12 cellular contexts compared by ENCODE assay signal in the genomic region with DNA sequence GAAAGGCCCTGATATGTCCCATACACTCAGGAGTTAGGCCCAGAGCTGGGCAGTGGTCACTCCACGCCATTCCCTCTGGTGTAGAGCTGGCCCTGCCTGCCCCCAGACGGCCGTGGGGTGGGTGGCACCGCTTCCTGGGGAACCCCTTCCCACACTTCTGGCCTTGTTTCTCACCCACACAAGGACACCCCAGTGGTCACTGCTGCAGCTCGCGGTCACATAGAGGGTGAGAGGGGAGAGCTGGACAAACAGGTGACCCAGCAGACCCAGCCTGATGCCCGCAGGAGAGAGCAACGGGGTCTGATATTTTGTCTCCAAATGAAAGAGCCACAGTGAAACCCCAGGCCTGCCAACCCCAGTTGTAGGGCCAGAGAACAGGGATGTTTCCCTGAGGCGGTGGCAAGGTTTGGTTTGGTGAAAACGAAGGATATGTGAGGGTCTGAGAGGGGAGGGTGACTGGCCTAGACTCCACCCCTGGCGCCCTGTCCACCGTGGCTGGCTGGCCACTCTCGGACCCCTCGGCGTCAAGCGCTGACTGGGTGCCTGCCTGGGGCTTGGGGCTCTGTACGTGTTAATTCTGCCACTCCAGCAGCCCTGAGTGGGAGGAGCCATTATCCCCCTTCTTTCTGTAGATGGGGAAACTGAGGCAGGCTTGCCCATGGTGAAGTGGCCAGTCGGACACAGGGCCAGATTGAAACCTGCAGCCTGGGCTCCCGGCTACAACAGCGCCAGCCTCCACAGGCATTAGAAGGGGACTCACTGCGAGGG.
DNase-seq lines count a peak whose midpoint lies in the region; ATAC-seq and TF ChIP-seq lines count a peak whose summit lies in the region.
"Had no signal": no experiment of that assay in that cellular context is flagged by ENCODE, and none has a peak within 500 bp of the region (broad histone marks: within the 10 kb centered on the region; RNA-seq: fewer than 3 reads in every experiment).

No MANE protein-coding gene starts in this region.

- H3K4me2 ChIP-seq in osteoblast (ENCODE audit: insufficient read depth, low read length), result peak overlapping the region; percentile 94
- H3K4me2 ChIP-seq: BLaER1 treated with 17β-estradiol and CSF1 and Interleukin-3, amounts not matched to agents 10 nM and 100 nM had no signal

- no peak for TF ChIP-seq POLR2A in Peyer's patch (IDR thresholded peaks at IDR 0.05)

- no TSS peak for BruUV-seq in A673 (replicated peaks; lab: Mats Ljungman, UMichigan)

- intact Hi-C loops in A673 (cut with micrococcal nuclease; ENCODE audit: unreplicated experiment), result loop anchor here (5.0 kb wide), 1 partner anchor 67 kb away; no protein-coding TSS in a partner anchor

- H4K20me1 ChIP-seq in osteoblast (ENCODE audit: insufficient read depth, low read length), result peaks cover 78% of the 10 kb centered on the region

- peak overlapping the region; percentile 85 for H3K4me3 ChIP-seq in A673 (ENCODE audit: low read depth, low read length, poor library complexity, severe bottlenecking)
- peak overlapping the region in 3 of 4 donors; percentile 26 to 71 (median 42) for H3K4me3 ChIP-seq in Peyer's patch
- peak overlapping the region; percentile 47 to 67 for H3K4me3 ChIP-seq in esophagus (ENCODE audit: low read depth in 1 of 2, low read length in 2 of 2)
- H3K4me3 ChIP-seq in osteoblast (ENCODE audit: insufficient read depth, low read length), result peak overlapping the region; percentile 80
- H3K4me3 ChIP-seq: BLaER1 treated with 17β-estradiol and CSF1 and Interleukin-3, amounts not matched to agents 10 nM and 100 nM had no signal

- DNase-seq in A673 (ENCODE audit: low spot score), result peak; percentile 54
- DNase-seq in Peyer's patch, result peak in 2 of 3 donors; percentile 41 to 46
- peak; percentile 89 for DNase-seq in osteoblast (ENCODE audit: insufficient read length, low spot score, missing footprints)
- no peak for DNase-seq in activated gamma-delta T cell (lab: John Stamatoyannopoulos, UW)
- no peak for DNase-seq in C1 segment of cervical spinal cord (lab: John Stamatoyannopoulos, UW)
- DNase-seq in NCI-H1694 treated with DMSO at 0.1 percent for 48 hours (lab: John Stamatoyannopoulos, UW), result no peak
- DNase-seq: foreskin melanocyte, NCI-H2227 treated with DMSO at 0.1 percent for 48 hours had no signal

- no peak for ATAC-seq in HG03457 (IDR thresholded peaks at IDR 0.05; ENCODE audit: unreplicated experiment)

- peaks cover 100% of the 10 kb centered on the region for H3K79me2 ChIP-seq in osteoblast (ENCODE audit: insufficient read depth, low read length)

- POLR2A ChIA-PET in A673 (lab: Charles Lee; ENCODE audit: low non-redundant PET), result no interaction called here

- peaks cover 53% of the 10 kb centered on the region for H3K36me3 ChIP-seq in A673 (ENCODE audit: insufficient read depth, low read length, poor library complexity, severe bottlenecking)
- H3K36me3 ChIP-seq in Peyer's patch, result peaks cover 0 to 5% (median 0%) of the 10 kb centered on the region in 3 donors
- peaks cover 0 to 17% of the 10 kb centered on the region in 2 donors for H3K36me3 ChIP-seq in esophagus (ENCODE audit: control insufficient read depth in 2 of 2, insufficient read depth in 2 of 2, low read length in 1 of 2)
- H3K36me3 ChIP-seq in osteoblast (ENCODE audit: insufficient read depth, low read length), result peaks cover 92% of the 10 kb centered on the region

- no peak for TF ChIP-seq CTCF in A673 (conservative IDR thresholded peaks at IDR 0.05; ENCODE audit: low read depth, low read length)
- TF ChIP-seq CTCF in Peyer's patch (IDR thresholded peaks at IDR 0.05), result no peak
- TF ChIP-seq CTCF in osteoblast (IDR thresholded peaks at IDR 0.05; ENCODE audit: extremely low read depth, low read depth, low read length), result no peak

- WGBS in esophagus, 2 donors, result 31 to 48% methylated on average over 21 of the region's 21 CpGs

- H3K9me3 ChIP-seq in A673 (ENCODE audit: low read depth, low read length, poor library complexity, severe bottlenecking), result no peaks in the 10 kb centered on the region
- no peaks in the 10 kb centered on the region for H3K9me3 ChIP-seq in Peyer's patch
- H3K9me3 ChIP-seq in esophagus (ENCODE audit: control insufficient read depth in 2 of 2, insufficient read depth in 1 of 2, low read depth in 1 of 2, low read length in 1 of 2), result no peaks in the 10 kb centered on the region
- H3K9me3 ChIP-seq in osteoblast (ENCODE audit: low read depth, low read length), result no peaks in the 10 kb centered on the region
- H3K9me3 ChIP-seq: BLaER1 treated with 17β-estradiol and CSF1 and Interleukin-3, amounts not matched to agents 10 nM and 100 nM had no signal

- H2AFZ ChIP-seq in osteoblast (ENCODE audit: low read length), result no peak overlapping the region

- CTCF ChIA-PET in A673 (lab: Charles Lee), result interaction anchor here (0.6 kb wide), 1 partner anchor 15 kb away, joined by 3 read pairs; no protein-coding TSS in a partner anchor

- H3K4me1 ChIP-seq in A673 (ENCODE audit: insufficient read depth, low read length, poor library complexity, severe bottlenecking), result peaks cover 67% of the 10 kb centered on the region
- peaks cover 0 to 90% (median 5%) of the 10 kb centered on the region in 4 donors for H3K4me1 ChIP-seq in Peyer's patch
- H3K4me1 ChIP-seq in esophagus (ENCODE audit: control insufficient read depth in 2 of 2, insufficient read depth in 2 of 2, low read length in 1 of 2), result peaks cover 17 to 38% of the 10 kb centered on the region in 2 donors
- peaks cover 68% of the 10 kb centered on the region for H3K4me1 ChIP-seq in osteoblast (ENCODE audit: insufficient read depth, low read length)

- H3K27ac ChIP-seq in A673 (ENCODE audit: low read depth, low read length, poor library complexity, severe bottlenecking) (peak overlapping the region; percentile 97), Peyer's patch (peak overlapping the region; percentile 74 to 100 (median 96)), esophagus (ENCODE audit: low read depth in 2 of 2, low read length in 1 of 2) (peak overlapping the region; percentile 92 to 99), osteoblast (ENCODE audit: low read depth, low read length) (peak overlapping the region; percentile 96)
- H3K27ac ChIP-seq: BLaER1 treated with 17β-estradiol and CSF1 and Interleukin-3, amounts not matched to agents 10 nM and 100 nM; HL-60 had no signal

- H3K27me3 ChIP-seq in A673 (replicated peaks; ENCODE audit: insufficient read depth, low read depth, low read length, poor library complexity) (no peaks in the 10 kb centered on the region), Peyer's patch (no peaks in the 10 kb centered on the region), esophagus (ENCODE audit: control insufficient read depth in 1 of 2, insufficient read depth in 2 of 2, low read length in 2 of 2) (no peaks in the 10 kb centered on the region), osteoblast (ENCODE audit: insufficient read depth, low read length) (no peaks in the 10 kb centered on the region)

Comparison
In these comparisons a context has a peak if more than half of its experiments do, and no peak if none do; other contexts are left out.
1. DNase-seq: peak in A673 (single experiment), Peyer's patch (2 of 3) and osteoblast (single experiment); none in activated gamma-delta T cell (single experiment), C1 segment of cervical spinal cord (0 of 14) and NCI-H1694 treated with DMSO at 0.1 percent for 48 hours (single experiment).
2. Peak in every context shown above with its lines, with median percentiles within 50 percentile points of each other: H3K27ac ChIP-seq and H3K4me3 ChIP-seq.